9 cellular contexts compared by ENCODE assay signal in genomic region chr1:32743380-32744062, GRCh38. TPM values are rescaled to one million over a fixed set of nuclear protein-coding genes. Genes with fewer than 3 reads are reported as not detected.
DNase-seq lines count a peak whose midpoint lies in the region; ATAC-seq and TF ChIP-seq lines count a peak whose summit lies in the region.
"Had no signal": no experiment of that assay in that cellular context is flagged by ENCODE, and none has a peak within 500 bp of the region (broad histone marks: within the 10 kb centered on the region; RNA-seq: fewer than 3 reads in every experiment).

No MANE protein-coding gene starts in this region.

- H3K9ac ChIP-seq in colonic mucosa (ENCODE audit: low read depth in 2 of 2, low read length in 2 of 2): peak overlapping the region; percentile 97 to 98

- H3K27me3 Mint-ChIP-seq in T-helper 1 cell treated with Interleukin-12 subunit alpha and Interleukin-12 subunit beta and Interleukin-4 antibody, amounts not matched to agents 30 μg/mL and 1 μg/mL, for 36 hours (ENCODE audit: low read depth): peaks cover 34% of the 10 kb centered on the region

- ATAC-seq in lower lobe of right lung (no peak), upper lobe of right lung (no peak), HG03025 (IDR thresholded peaks at IDR 0.05; ENCODE audit: low FRiP score, unreplicated experiment) (no peak)

- H3K9me3 ChIP-seq in colonic mucosa (no peaks in the 10 kb centered on the region), lower lobe of right lung (no peaks in the 10 kb centered on the region), upper lobe of right lung (no peaks in the 10 kb centered on the region)

- intact Hi-C loops in colonic mucosa (cut with DNase I): no loop called here
- intact Hi-C loops in lower lobe of right lung (cut with DNase I): no loop called here
- intact Hi-C loops in upper lobe of right lung (cut with DNase I): no loop called here

- no peak overlapping the region for H3K27ac Mint-ChIP-seq in T-helper 1 cell treated with Interleukin-12 subunit alpha and Interleukin-12 subunit beta and Interleukin-4 antibody, amounts not matched to agents 30 μg/mL and 1 μg/mL, for 36 hours

- no peak for TF ChIP-seq CTCF in colonic mucosa (IDR thresholded peaks at IDR 0.05)
- TF ChIP-seq CTCF in lower lobe of right lung (IDR thresholded peaks at IDR 0.05): no peak
- TF ChIP-seq CTCF in upper lobe of right lung (IDR thresholded peaks at IDR 0.05): no peak

- no peaks in the 10 kb centered on the region for H3K36me3 ChIP-seq in colonic mucosa
- H3K36me3 ChIP-seq in lower lobe of right lung: no peaks in the 10 kb centered on the region
- H3K36me3 ChIP-seq in upper lobe of right lung: no peaks in the 10 kb centered on the region

- peaks cover 4% of the 10 kb centered on the region for H3K4me1 ChIP-seq in colonic mucosa
- peaks cover 33% of the 10 kb centered on the region for H3K4me1 ChIP-seq in lower lobe of right lung
- H3K4me1 ChIP-seq in upper lobe of right lung: peaks cover 19% of the 10 kb centered on the region

- H3K4me3 ChIP-seq in colonic mucosa: peak overlapping the region; percentile 76
- peak overlapping the region; percentile 78 for H3K4me3 ChIP-seq in lower lobe of right lung
- peak overlapping the region; percentile 67 for H3K4me3 ChIP-seq in upper lobe of right lung

- H3K27me3 ChIP-seq in colonic mucosa (no peaks in the 10 kb centered on the region), lower lobe of right lung (ENCODE audit: low read depth) (no peaks in the 10 kb centered on the region), upper lobe of right lung (no peaks in the 10 kb centered on the region)

- H3K4me1 Mint-ChIP-seq in T-helper 1 cell treated with Interleukin-12 subunit alpha and Interleukin-12 subunit beta and Interleukin-4 antibody, amounts not matched to agents 30 μg/mL and 1 μg/mL, for 36 hours (ENCODE audit: low read depth): no peaks in the 10 kb centered on the region

- peak overlapping the region; percentile 95 for H3K27ac ChIP-seq in colonic mucosa
- H3K27ac ChIP-seq in lower lobe of right lung: peak overlapping the region; percentile 89
- H3K27ac ChIP-seq in upper lobe of right lung: peak overlapping the region; percentile 84

- H3K4me3 Mint-ChIP-seq in T-helper 1 cell treated with Interleukin-12 subunit alpha and Interleukin-12 subunit beta and Interleukin-4 antibody, amounts not matched to agents 30 μg/mL and 1 μg/mL, for 36 hours: peak overlapping the region; percentile 51

- DNase-seq in T-helper 1 cell (no peak), colonic mucosa (no peak), lower lobe of right lung (no peak), upper lobe of right lung (no peak), NCI-H2196 treated with DMSO at 0.1 percent for 48 hours (lab: John Stamatoyannopoulos, UW; ENCODE audit: unreplicated experiment) (no peak), NCI-H2227 treated with DMSO at 0.1 percent for 48 hours (lab: John Stamatoyannopoulos, UW) (no peak)
- DNase-seq: NK-92 treated with Interleukin-12 subunit alpha and Interleukin-12 subunit beta, amount 100 ng/mL, for 24 hours had no signal

- no peaks in the 10 kb centered on the region for H3K9me3 Mint-ChIP-seq in T-helper 1 cell treated with Interleukin-12 subunit alpha and Interleukin-12 subunit beta and Interleukin-4 antibody, amounts not matched to agents 30 μg/mL and 1 μg/mL, for 36 hours

- H3K36me3 Mint-ChIP-seq in T-helper 1 cell treated with Interleukin-12 subunit alpha and Interleukin-12 subunit beta and Interleukin-4 antibody, amounts not matched to agents 30 μg/mL and 1 μg/mL, for 36 hours (ENCODE audit: low read depth): no peaks in the 10 kb centered on the region

RNA-seq across cellular contexts. Expression of gene SYNC, which starts 41.0 kb away (rescaled TPM):
- total RNA-seq in colonic mucosa (10 to 100 TPM in 1 of 2 donors, 1 to 10 TPM in 1; 6.6 to 10.6 TPM), lower lobe of right lung (14.5 TPM), upper lobe of right lung (16.9 TPM)
